ENCODE assay signal across 35 cellular contexts in the genomic region with DNA sequence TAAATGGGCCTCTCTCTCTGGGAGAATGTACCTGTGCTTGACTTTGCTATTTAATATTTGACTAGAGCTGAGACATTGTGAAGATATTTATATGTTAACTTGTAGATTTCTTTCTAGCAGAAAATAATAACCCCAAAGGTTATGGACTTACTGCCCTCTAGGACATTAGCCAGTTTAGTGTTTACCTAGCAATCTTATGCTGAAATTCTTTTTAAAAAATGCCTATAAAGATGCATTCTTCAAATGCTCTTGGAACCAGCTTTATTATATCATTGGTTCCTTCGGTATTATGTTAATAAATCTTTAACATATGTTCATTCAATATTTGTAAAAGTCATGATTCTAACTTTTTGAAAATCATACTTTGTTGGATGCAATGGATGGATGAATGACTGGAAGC.
"Had no signal": no experiment of that assay in that cellular context is flagged by ENCODE, and none has a peak within 500 bp of the region (broad histone marks: within the 10 kb centered on the region; RNA-seq: fewer than 3 reads in every experiment).

No MANE protein-coding gene starts in this region.

- H3K4me2 ChIP-seq: KMS-11 had no signal

- DNase-seq: Karpas-422, Kasumi-1, MG63, MM.1S, MV-4-11, NCI-H1048, NCI-H1092, NCI-H1092 treated with DMSO at 0.1 percent for 48 hours, NCI-H1105, NCI-H1105 treated with DMSO at 0.1 percent for 48 hours, NCI-H1417, NCI-H1417 treated with DMSO at 0.1 percent for 48 hours, NCI-H1436, NCI-H1436 treated with DMSO at 0.1 percent for 48 hours, NCI-H146, NCI-H1694, NCI-H1694 treated with DMSO at 0.1 percent for 48 hours, NCI-H187, NCI-H187 treated with DMSO at 0.1 percent for 48 hours, NCI-H1930, NCI-H2029, NCI-H2029 treated with DMSO at 0.1 percent for 48 hours, NCI-H2081, NCI-H2081 treated with DMSO at 0.1 percent for 48 hours, NCI-H2107, NCI-H2171, NCI-H2171 treated with DMSO at 0.1 percent for 48 hours, NCI-H2227 treated with DMSO at 0.1 percent for 48 hours, NCI-H226, NCI-H345, NCI-H446, NCI-H446 treated with DMSO at 0.1 percent for 48 hours, NCI-H510A, NCI-H510A treated with DMSO at 0.1 percent for 48 hours had no signal

- H3K9me3 ChIP-seq: MG63 had no signal

- H3K4me3 ChIP-seq: MG63 had no signal

- H3K27ac ChIP-seq: KMS-11 had no signal

- H3K9ac ChIP-seq: KMS-11 had no signal

- H3K27me3 ChIP-seq: MG63 had no signal

- H3K36me3 ChIP-seq: MG63 had no signal
